ENCODE assay signal across 8 cellular contexts in the genomic region with DNA sequence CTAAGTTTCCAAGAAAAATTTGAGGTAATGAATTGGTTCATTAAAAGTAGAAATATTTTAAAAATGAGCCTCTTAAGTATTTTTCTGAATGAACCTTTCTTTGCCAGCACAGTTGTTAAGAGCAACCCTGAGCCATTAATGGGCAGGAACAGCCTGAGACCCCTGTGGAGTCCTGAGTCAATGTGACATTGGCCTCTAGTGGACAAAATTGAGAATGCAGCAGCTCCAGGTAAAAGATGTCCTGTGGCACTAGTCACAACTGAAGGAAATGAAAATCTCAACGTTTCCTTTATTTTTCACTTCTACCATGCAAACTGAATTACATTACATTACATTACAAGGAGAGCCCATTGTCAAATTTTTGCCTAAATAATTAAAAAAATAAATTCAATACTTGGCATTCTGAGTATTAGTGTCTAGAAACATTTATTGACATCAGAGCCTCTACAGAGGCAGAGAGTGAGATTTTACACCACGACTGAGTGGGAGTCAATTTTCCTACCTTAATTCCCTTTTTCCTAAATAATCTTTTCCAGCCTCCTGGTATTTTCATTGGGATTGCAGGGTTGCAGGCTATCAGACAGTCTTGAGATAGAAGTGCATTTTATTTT.
DNase-seq lines count a peak whose midpoint lies in the region; ATAC-seq, FAIRE-seq and TF ChIP-seq lines count a peak whose summit lies in the region.

No MANE protein-coding gene starts in this region.

- no peak overlapping the region for H2AK5ac ChIP-seq in mesendoderm (ENCODE audit: low read length)

- peaks cover 24% of the 10 kb centered on the region for H3K36me3 Mint-ChIP-seq in endodermal cell (ENCODE audit: low read depth)

- TF ChIP-seq EP300 in suprapubic skin (IDR thresholded peaks at IDR 0.05) = no peak

- H3K23ac ChIP-seq in mesendoderm (ENCODE audit: low read length) = no peak overlapping the region

- H3K9me3 ChIP-seq in endodermal cell (ENCODE audit: control insufficient read depth, low read length) (peaks cover 9% of the 10 kb centered on the region), suprapubic skin (no peaks in the 10 kb centered on the region)

- no peak overlapping the region for H2BK120ac ChIP-seq in mesendoderm (ENCODE audit: low read depth, low read length)

- no peak overlapping the region for H4K8ac ChIP-seq in mesendoderm (ENCODE audit: low read depth, low read length)

- no peak for TF ChIP-seq POLR2A in suprapubic skin (IDR thresholded peaks at IDR 0.05)

- H3K4me3 ChIP-seq in endodermal cell (ENCODE audit: low read length) (no peak overlapping the region), mesendoderm (ENCODE audit: low read length) (no peak overlapping the region), suprapubic skin (no peak overlapping the region)

- H2BK15ac ChIP-seq in mesendoderm (replicated peaks; ENCODE audit: low read depth) = no peak overlapping the region

- peaks cover 11% of the 10 kb centered on the region for H3K4me1 ChIP-seq in endodermal cell (ENCODE audit: control insufficient read depth, insufficient read depth, low read length)
- peaks cover 2% of the 10 kb centered on the region for H3K4me1 ChIP-seq in mesendoderm (ENCODE audit: control insufficient read depth, low read depth, low read length)
- H3K4me1 ChIP-seq in suprapubic skin = no peaks in the 10 kb centered on the region

- no peaks in the 10 kb centered on the region for H3K79me2 ChIP-seq in mesendoderm (ENCODE audit: control insufficient read depth, insufficient read depth, low read length)

- peaks cover 39% of the 10 kb centered on the region for H3K4me1 Mint-ChIP-seq in endodermal cell

- H3K9me3 Mint-ChIP-seq in endodermal cell = peaks cover 3% of the 10 kb centered on the region

- peak; percentile 95 for TF ChIP-seq CTCF in endodermal cell (conservative IDR thresholded peaks at IDR 0.05)
- TF ChIP-seq CTCF in suprapubic skin (IDR thresholded peaks at IDR 0.05) = peak; percentile 88 to 91

- H4K5ac ChIP-seq in mesendoderm (ENCODE audit: low read length) = no peak overlapping the region

- H3K27ac ChIP-seq in endodermal cell (ENCODE audit: low read depth, low read length) (no peak overlapping the region), mesendoderm (ENCODE audit: low read depth, low read length) (no peak overlapping the region), suprapubic skin (no peak overlapping the region)

- FAIRE-seq in GM19239 (lab: Jason Lieb, UNC) = peak; percentile 90

- H3K36me3 ChIP-seq in endodermal cell (ENCODE audit: control insufficient read depth, insufficient read depth, low read length) (no peaks in the 10 kb centered on the region), mesendoderm (ENCODE audit: control insufficient read depth, insufficient read depth, low read length) (no peaks in the 10 kb centered on the region), suprapubic skin (no peaks in the 10 kb centered on the region)

- H3K4ac ChIP-seq in mesendoderm (ENCODE audit: low read depth, low read length) = no peak overlapping the region

- no peaks in the 10 kb centered on the region for H3K27me3 Mint-ChIP-seq in endodermal cell (ENCODE audit: insufficient read depth)

- no peak overlapping the region for H3K18ac ChIP-seq in mesendoderm (ENCODE audit: low read length)

- H3K27me3 ChIP-seq in endodermal cell (ENCODE audit: control insufficient read depth, insufficient read depth, low read length, poor library complexity, severe bottlenecking) (no peaks in the 10 kb centered on the region), mesendoderm (ENCODE audit: insufficient read depth, low read length, poor library complexity) (no peaks in the 10 kb centered on the region), suprapubic skin (no peaks in the 10 kb centered on the region)

- 39% methylated on average over 2 of the region's 2 CpGs; no CpG with 5 or more reads in 1 of the 2 experiments for WGBS in endodermal cell (ENCODE audit: insufficient coverage in 1 of 2, insufficient read length in 1 of 2), 2 experiments
- no CpG with 5 or more reads among the region's 2 CpGs for WGBS in mesendoderm (ENCODE audit: extremely low coverage, insufficient coverage, low lambda C conversion rate)
- WGBS in suprapubic skin = 31% methylated on average over 2 of the region's 2 CpGs

- H3K9ac ChIP-seq in endodermal cell (ENCODE audit: extremely low read depth, low read length, poor library complexity, severe bottlenecking) = no peak overlapping the region
- H3K9ac ChIP-seq in mesendoderm (ENCODE audit: low read length) = no peak overlapping the region

- H3K4me3 Mint-ChIP-seq in endodermal cell = no peak overlapping the region

- H3K4me2 ChIP-seq in mesendoderm (ENCODE audit: low read length) = no peak overlapping the region

- H3K79me1 ChIP-seq in mesendoderm (ENCODE audit: low read length) = no peaks in the 10 kb centered on the region

- peak; percentile 87 for ATAC-seq in HG03175 (IDR thresholded peaks at IDR 0.05; ENCODE audit: unreplicated experiment)

- no peak overlapping the region for H3K56ac ChIP-seq in mesendoderm (ENCODE audit: low read length)

- H3K27ac Mint-ChIP-seq in endodermal cell = peak overlapping the region; percentile 26

- H2BK5ac ChIP-seq in mesendoderm (ENCODE audit: low read length) = no peak overlapping the region

- peak; percentile 57 for DNase-seq in COLO829 (ENCODE audit: low spot score)
- DNase-seq in GM19239 (ENCODE audit: insufficient read length, low spot score) = peak; percentile 67
- DNase-seq in NCI-H2171 (lab: John Stamatoyannopoulos, UW) = peak; percentile 59
- peak; percentile 41 for DNase-seq in activated CD4-positive, CD25-positive, alpha-beta regulatory T cell treated with anti-CD3 and anti-CD28 coated beads, Interleukin-2, amount 50 U/mL, for 72 hours
- DNase-seq in endodermal cell = peak; percentile 97
- DNase-seq in mesendoderm = peak; percentile 93
- DNase-seq in suprapubic skin (ENCODE audit: low spot score in 2 of 2) = no peak

Comparison
In these comparisons a context has a peak if more than half of its experiments do, and no peak if none do; other contexts are left out.
1. DNase-seq: peak in COLO829 (single experiment), GM19239 (single experiment), NCI-H2171 (single experiment), activated CD4-positive, CD25-positive, alpha-beta regulatory T cell treated with anti-CD3 and anti-CD28 coated beads, Interleukin-2, amount 50 U/mL, for 72 hours (single experiment), endodermal cell (single experiment) and mesendoderm (single experiment); none in suprapubic skin (0 of 2).